In genomic region chr16:78184554-78185183, GRCh38 we compare ENCODE assay signal across 9 cellular contexts.
DNase-seq lines count a peak whose midpoint lies in the region; ATAC-seq and TF ChIP-seq lines count a peak whose summit lies in the region.
"Had no signal": no experiment of that assay in that cellular context is flagged by ENCODE, and none has a peak within 500 bp of the region (broad histone marks: within the 10 kb centered on the region; RNA-seq: fewer than 3 reads in every experiment).

No MANE protein-coding gene starts in this region.

- H3K27ac ChIP-seq in coronary artery = no peak overlapping the region

- TF ChIP-seq CTCF in coronary artery (IDR thresholded peaks at IDR 0.05) (no peak), retinal pigment epithelial cell (conservative IDR thresholded peaks at IDR 0.05; ENCODE audit: low read depth, low read length) (no peak)

- H3K4me3 ChIP-seq in coronary artery (peak overlapping the region; percentile 53), retinal pigment epithelial cell (ENCODE audit: low read length) (no peak overlapping the region)

- DNase-seq in H4 (ENCODE audit: low spot score) (peak; percentile 94), NCI-H345 (lab: John Stamatoyannopoulos, UW) (peak; percentile 61), coronary artery (ENCODE audit: low spot score) (no peak), retinal pigment epithelial cell (ENCODE audit: low read depth) (peak; percentile 7), cortex of kidney (lab: John Stamatoyannopoulos, UW) (no peak)
- DNase-seq: immature natural killer cell had no signal

- ATAC-seq in HG03439 (IDR thresholded peaks at IDR 0.05; ENCODE audit: unreplicated experiment) (no peak), HG03039 (IDR thresholded peaks at IDR 0.05; ENCODE audit: unreplicated experiment) (no peak), HG02588 (IDR thresholded peaks at IDR 0.05; ENCODE audit: unreplicated experiment) (no peak)

Comparison
In these comparisons a context has a peak if more than half of its experiments do, and no peak if none do; other contexts are left out.
1. DNase-seq: peak in H4 (single experiment), NCI-H345 (single experiment) and retinal pigment epithelial cell (single experiment); none in coronary artery (single experiment) and cortex of kidney (single experiment).